ENCODE assay signal across 8 cellular contexts in the genomic region with DNA sequence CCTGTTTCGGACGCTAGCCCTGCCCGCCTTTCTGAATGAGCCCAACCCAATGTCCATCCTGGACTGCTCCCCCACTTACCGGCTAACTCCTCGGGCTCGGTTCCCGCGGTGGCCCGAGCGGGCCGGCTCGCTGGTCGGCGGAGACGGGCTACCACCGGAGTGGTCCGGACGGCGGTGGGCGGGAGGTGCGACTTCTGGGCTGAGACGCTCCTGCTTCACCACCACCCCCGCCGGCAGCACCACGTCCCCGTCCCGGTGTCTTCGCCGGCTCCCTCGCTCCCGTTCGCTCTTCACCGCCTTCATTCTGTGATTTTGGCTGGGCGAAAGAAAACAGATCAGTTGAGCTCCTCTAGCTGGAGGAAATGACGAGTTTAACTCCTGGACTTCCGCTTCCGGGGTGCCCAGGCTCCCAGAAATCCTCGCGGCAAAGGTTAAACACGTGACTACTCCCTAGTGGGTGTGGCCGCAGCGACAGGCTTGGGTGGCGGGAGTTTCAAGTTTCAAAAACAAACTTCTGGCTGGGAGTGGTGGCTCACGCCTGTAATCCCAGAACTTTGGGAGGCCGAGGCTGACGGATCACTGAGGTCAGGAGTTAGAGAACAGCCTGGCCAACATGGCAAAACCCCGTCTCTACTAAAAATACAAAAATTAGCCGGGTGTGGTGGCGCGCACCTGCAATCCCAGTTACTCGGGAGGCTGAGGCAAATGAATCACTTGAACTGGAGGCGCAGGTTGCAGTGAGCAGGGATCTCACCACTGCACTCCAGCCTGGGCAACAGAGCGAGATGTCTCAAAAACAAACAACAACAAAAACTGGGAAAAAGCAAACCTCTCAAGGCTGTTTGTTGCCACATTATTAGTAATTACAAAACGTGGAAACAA. TPM values are rescaled to one million over a fixed set of nuclear protein-coding genes. Genes with fewer than 3 reads are reported as not detected.
DNase-seq lines count a peak whose midpoint lies in the region; ATAC-seq, FAIRE-seq and TF ChIP-seq lines count a peak whose summit lies in the region.

A gene with protein sequence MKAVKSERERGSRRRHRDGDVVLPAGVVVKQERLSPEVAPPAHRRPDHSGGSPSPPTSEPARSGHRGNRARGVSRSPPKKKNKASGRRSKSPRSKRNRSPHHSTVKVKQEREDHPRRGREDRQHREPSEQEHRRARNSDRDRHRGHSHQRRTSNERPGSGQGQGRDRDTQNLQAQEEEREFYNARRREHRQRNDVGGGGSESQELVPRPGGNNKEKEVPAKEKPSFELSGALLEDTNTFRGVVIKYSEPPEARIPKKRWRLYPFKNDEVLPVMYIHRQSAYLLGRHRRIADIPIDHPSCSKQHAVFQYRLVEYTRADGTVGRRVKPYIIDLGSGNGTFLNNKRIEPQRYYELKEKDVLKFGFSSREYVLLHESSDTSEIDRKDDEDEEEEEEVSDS (minus strand): TSS at position 367 of the 882 bp plus-strand sequence. CDS start 64 bp downstream, at position 303.

- DNase-seq in HTR-8/SVneo (ENCODE audit: insufficient read length, low spot score) (peak; percentile 92), NOMO-1 treated with DMSO at 0.1 percent for 48 hours (lab: John Stamatoyannopoulos, UW; ENCODE audit: unreplicated experiment) (peak; percentile 84), medulla oblongata (ENCODE audit: extremely low spot score) (peak; percentile 98)
- peak; percentile 79 to 89 (median 87) for DNase-seq in effector memory CD4-positive, alpha-beta T cell
- DNase-seq in stimulated activated CD4-positive, alpha-beta T cell treated with anti-CD3 and anti-CD28 coated beads, TNF-alpha, amount 100 ng/mL, for 48 hours (ENCODE audit: low read depth in 3 of 3): peak; percentile 79 to 87 (median 83)

- peak within 1 kb of the TSS; percentile 98 for H3K4me3 ChIP-seq in effector memory CD4-positive, alpha-beta T cell (ENCODE audit: insufficient read depth, low read depth, low read length, poor library complexity, severe bottlenecking)

- ATAC-seq in GM19455 (IDR thresholded peaks at IDR 0.05; ENCODE audit: unreplicated experiment): peak; percentile 81

- peaks cover 12% of the 10 kb centered on the region for H3K4me1 ChIP-seq in effector memory CD4-positive, alpha-beta T cell (ENCODE audit: control insufficient read depth, insufficient read depth, low read length, poor library complexity, severe bottlenecking)

- POLR2A ChIA-PET in activated CD8-positive, alpha-beta memory T cell treated with anti-CD3 and anti-CD28 coated beads for 36 hours (lab: Charles Lee): interaction anchor here (0.6 to 1.0 kb wide), 3 partner anchors 79 to 133 kb away, joined by 3 to 6 read pairs (median 3); no protein-coding TSS in a partner anchor

- peaks cover 5% of the 10 kb centered on the region for H3K36me3 ChIP-seq in effector memory CD4-positive, alpha-beta T cell (ENCODE audit: control insufficient read depth, insufficient read depth, low read length)

- no peaks in the 10 kb centered on the region for H3K27me3 ChIP-seq in effector memory CD4-positive, alpha-beta T cell (replicated peaks; ENCODE audit: control insufficient read depth, insufficient read depth, low read length, poor library complexity, severe bottlenecking)

- peak within 1 kb of the TSS; percentile 88 for H3K27ac ChIP-seq in C4-2B
- peak within 1 kb of the TSS; percentile 88 for H3K27ac ChIP-seq in effector memory CD4-positive, alpha-beta T cell (ENCODE audit: insufficient read depth, low read length, poor library complexity, severe bottlenecking)

- CTCF ChIA-PET in activated CD8-positive, alpha-beta memory T cell treated with anti-CD3 and anti-CD28 coated beads for 36 hours (lab: Charles Lee): interaction anchor here (0.6 to 1.0 kb wide), 3 partner anchors 16 to 79 kb away, joined by 3 to 4 read pairs (median 3); partner anchors contain the start of genes GNL2 and ZC3H12A

- TF ChIP-seq CTCF in C4-2B (conservative IDR thresholded peaks at IDR 0.05): no peak

- no peaks in the 10 kb centered on the region for H3K9me3 ChIP-seq in effector memory CD4-positive, alpha-beta T cell (ENCODE audit: control insufficient read depth, low read length)

- FAIRE-seq in HTR-8/SVneo (lab: Jason Lieb, UNC): no peak

RNA-seq across cellular contexts. Expression of the gene that starts here (rescaled TPM):
- 10 to 100 TPM; 22.2 to 23.0 TPM for total RNA-seq in activated CD8-positive, alpha-beta memory T cell treated with anti-CD3 and anti-CD28 coated beads for 36 hours

Comparison
In these comparisons a context has a peak if more than half of its experiments do, and no peak if none do; other contexts are left out.
1. Peak in every context shown above with its lines: DNase-seq, ATAC-seq, H3K4me3 ChIP-seq and H3K27ac ChIP-seq.